24 cellular contexts compared by ENCODE assay signal in genomic region chr11:46051102-46051501, GRCh38.
DNase-seq lines count a peak whose midpoint lies in the region; ATAC-seq and TF ChIP-seq lines count a peak whose summit lies in the region.
"Had no signal": no experiment of that assay in that cellular context is flagged by ENCODE, and none has a peak within 500 bp of the region (broad histone marks: within the 10 kb centered on the region; RNA-seq: fewer than 3 reads in every experiment).

No MANE protein-coding gene starts in this region.

- no peaks in the 10 kb centered on the region for H3K27me3 Mint-ChIP-seq in MCF 10A (ENCODE audit: insufficient read depth, unreplicated experiment)
- no peaks in the 10 kb centered on the region for H3K27me3 Mint-ChIP-seq in stimulated activated naive B cell treated with anti-CD40 and anti-IgM and Interleukin-4, amounts not matched to agents 10 μg/mL and 1 μg/mL and 100 μg/mL, for 72 hours
- H3K27me3 Mint-ChIP-seq: activated CD4-positive, alpha-beta T cell treated with anti-CD3 and anti-CD28 coated beads, Interleukin-2, amount 10 ng/mL, durations not matched to agents 24 days and 14 days; activated naive CD8-positive, alpha-beta T cell; naive thymus-derived CD4-positive, alpha-beta T cell; T-cell had no signal

- no peak overlapping the region for H3K27ac ChIP-seq in breast epithelium
- peak overlapping the region; percentile 18; the same call in 1 of the 2 replicates for H3K27ac ChIP-seq in SJCRH30
- peak overlapping the region; percentile 85 for H3K27ac ChIP-seq in mesenchymal stem cell (ENCODE audit: low read length, poor library complexity, severe bottlenecking)
- peak overlapping the region; percentile 69 for H3K27ac ChIP-seq in smooth muscle cell (ENCODE audit: low read depth)
- no peak overlapping the region for H3K27ac ChIP-seq in foreskin keratinocyte
- H3K27ac ChIP-seq: colonic mucosa had no signal

- H3K36me3 Mint-ChIP-seq in MCF 10A (ENCODE audit: insufficient read depth, unreplicated experiment): peaks cover 17% of the 10 kb centered on the region
- peaks cover 12 to 31% of the 10 kb centered on the region in 2 donors for H3K36me3 Mint-ChIP-seq in stimulated activated naive B cell treated with anti-CD40 and anti-IgM and Interleukin-4, amounts not matched to agents 10 μg/mL and 1 μg/mL and 100 μg/mL, for 72 hours

- H4K8ac ChIP-seq in mesenchymal stem cell (ENCODE audit: low read length): no peak overlapping the region

- no peak overlapping the region for H2BK120ac ChIP-seq in mesenchymal stem cell (ENCODE audit: low read depth, low read length)

- CTCF ChIA-PET in MCF 10A (lab: Yijun Ruan, JAX): interaction anchor here (0.6 to 1.7 kb wide), 2 partner anchors 86 to 339 kb away, joined by 4 to 5 read pairs; no protein-coding TSS in a partner anchor

- 93% methylated on average over 1 of the region's 1 CpG for WGBS in mesenchymal stem cell
- WGBS in smooth muscle cell (ENCODE audit: low lambda C conversion rate): 76% methylated on average over 1 of the region's 1 CpG

- H3K4ac ChIP-seq in mesenchymal stem cell (ENCODE audit: low read depth in 1 of 2, low read length in 2 of 2): no peak overlapping the region

- no peaks in the 10 kb centered on the region for H3K27me3 ChIP-seq in breast epithelium
- H3K27me3 ChIP-seq in SJCRH30: no peaks in the 10 kb centered on the region
- no peaks in the 10 kb centered on the region for H3K27me3 ChIP-seq in mesenchymal stem cell (ENCODE audit: control insufficient read depth in 1 of 2, insufficient read depth in 1 of 2, low read length in 2 of 2)
- no peaks in the 10 kb centered on the region for H3K27me3 ChIP-seq in smooth muscle cell (ENCODE audit: low read depth)
- no peaks in the 10 kb centered on the region for H3K27me3 ChIP-seq in foreskin keratinocyte
- H3K27me3 ChIP-seq: colonic mucosa had no signal

- H3K4me1 Mint-ChIP-seq in MCF 10A (ENCODE audit: insufficient read depth, unreplicated experiment): peaks cover 16% of the 10 kb centered on the region
- H3K4me1 Mint-ChIP-seq in stimulated activated naive B cell treated with anti-CD40 and anti-IgM and Interleukin-4, amounts not matched to agents 10 μg/mL and 1 μg/mL and 100 μg/mL, for 72 hours: peaks cover 12 to 30% of the 10 kb centered on the region in 2 donors

- no peak overlapping the region for H3K9ac ChIP-seq in mesenchymal stem cell (ENCODE audit: low read length)
- no peak overlapping the region for H3K9ac ChIP-seq in smooth muscle cell (ENCODE audit: low read depth)

- TF ChIP-seq POLR2A in breast epithelium (IDR thresholded peaks at IDR 0.05): no peak

- H2AFZ ChIP-seq in mesenchymal stem cell (ENCODE audit: low read depth, low read length) (no peak overlapping the region), smooth muscle cell (ENCODE audit: low read depth) (no peak overlapping the region)

- H3K4me3 ChIP-seq in breast epithelium (no peak overlapping the region), SJCRH30 (no peak overlapping the region), mesenchymal stem cell (ENCODE audit: insufficient read depth in 1 of 2, low read depth in 1 of 2, low read length in 2 of 2) (no peak overlapping the region), smooth muscle cell (no peak overlapping the region)
- H3K4me3 ChIP-seq: colonic mucosa, skin epidermis had no signal

- no peak overlapping the region for H2BK12ac ChIP-seq in mesenchymal stem cell (ENCODE audit: low read length in 2 of 2)

- H3K79me1 ChIP-seq in mesenchymal stem cell (replicated peaks; ENCODE audit: low read length, poor library complexity, severe bottlenecking): peaks cover 21% of the 10 kb centered on the region

- H3K23ac ChIP-seq in mesenchymal stem cell (ENCODE audit: low read length in 2 of 2): no peak overlapping the region

- no peak overlapping the region for H3K14ac ChIP-seq in mesenchymal stem cell (ENCODE audit: low read length in 2 of 2)

- H2BK15ac ChIP-seq in mesenchymal stem cell (ENCODE audit: low read depth, poor library complexity, severe bottlenecking): no peak overlapping the region

- DNase-seq in MCF 10A (ENCODE audit: unreplicated experiment): no peak
- no peak for DNase-seq in breast epithelium (ENCODE audit: low spot score in 2 of 2)
- DNase-seq in SJCRH30: peak in 1 of 2 experiments; percentile 36
- DNase-seq in mesenchymal stem cell: no peak
- no peak for DNase-seq in smooth muscle cell (lab: John Stamatoyannopoulos, UW; ENCODE audit: unreplicated experiment)
- no peak for DNase-seq in stimulated activated naive B cell treated with anti-CD40 and anti-IgM and Interleukin-4, amounts not matched to agents 10 μg/mL and 1 μg/mL and 100 μg/mL, for 72 hours
- no peak for DNase-seq in foreskin keratinocyte
- DNase-seq: activated CD4-positive, alpha-beta T cell treated with anti-CD3 and anti-CD28 coated beads, Interleukin-2, amount 10 ng/mL, durations not matched to agents 24 days and 14 days; activated CD8-positive, alpha-beta memory T cell treated with anti-CD3 and anti-CD28 coated beads for 24 hours; activated T-cell treated with anti-CD3 and anti-CD28 coated beads for 4 hours; colonic mucosa; DND-41; left ventricle myocardium superior; naive thymus-derived CD4-positive, alpha-beta T cell; NCI-H1417 treated with DMSO at 0.1 percent for 48 hours; NCI-H226; NCI-H526 treated with DMSO at 0.1 percent for 48 hours; SHP77; stimulated activated naive CD8-positive, alpha-beta T cell treated with anti-CD3 and anti-CD28 coated beads, Interleukin-15, Interleukin-2, amounts not matched to agents 100 U/mL and 50 U/mL, for 24 hours; T-cell had no signal

- H3K4me1 ChIP-seq in breast epithelium (no peaks in the 10 kb centered on the region), SJCRH30 (peaks cover 28% of the 10 kb centered on the region), mesenchymal stem cell (ENCODE audit: control insufficient read depth, insufficient read depth, low read depth, low read length) (peaks cover 2% of the 10 kb centered on the region), smooth muscle cell (ENCODE audit: low read depth) (peaks cover 46% of the 10 kb centered on the region), foreskin keratinocyte (peaks cover 12% of the 10 kb centered on the region)
- H3K4me1 ChIP-seq: colonic mucosa had no signal

- POLR2A ChIA-PET in MCF 10A (lab: Yijun Ruan, JAX): interaction anchor here (1.0 to 1.4 kb wide), 2 partner anchors 14 to 55 kb away, joined by 3 to 4 read pairs; no protein-coding TSS in a partner anchor

- H3K9me3 Mint-ChIP-seq in MCF 10A (ENCODE audit: unreplicated experiment): no peaks in the 10 kb centered on the region
- no peaks in the 10 kb centered on the region for H3K9me3 Mint-ChIP-seq in stimulated activated naive B cell treated with anti-CD40 and anti-IgM and Interleukin-4, amounts not matched to agents 10 μg/mL and 1 μg/mL and 100 μg/mL, for 72 hours
- H3K9me3 Mint-ChIP-seq: activated CD4-positive, alpha-beta T cell treated with anti-CD3 and anti-CD28 coated beads, Interleukin-2, amount 10 ng/mL, durations not matched to agents 24 days and 14 days had no signal

- H3K4me2 ChIP-seq in mesenchymal stem cell (ENCODE audit: low read length, poor library complexity, severe bottlenecking) (no peak overlapping the region), smooth muscle cell (peak overlapping the region; percentile 78)

- no peak for TF ChIP-seq CTCF in MCF 10A (IDR thresholded peaks at IDR 0.05; ENCODE audit: unreplicated experiment)
- TF ChIP-seq CTCF in breast epithelium (IDR thresholded peaks at IDR 0.05): no peak
- no peak for TF ChIP-seq CTCF in smooth muscle cell (IDR thresholded peaks at IDR 0.05; ENCODE audit: borderline replicate concordance, insufficient read depth, poor library complexity, severe bottlenecking)
- TF ChIP-seq CTCF in foreskin keratinocyte (conservative IDR thresholded peaks at IDR 0.05): no peak

- H4K20me1 ChIP-seq in smooth muscle cell (ENCODE audit: low read depth): peaks cover 73% of the 10 kb centered on the region

- peaks cover 10% of the 10 kb centered on the region for H3K79me2 ChIP-seq in smooth muscle cell (ENCODE audit: low read depth)

- no peak for ATAC-seq in stimulated activated naive B cell treated with anti-CD40 and anti-IgM and Interleukin-4, amounts not matched to agents 10 μg/mL and 1 μg/mL and 100 μg/mL, for 72 hours (replicated peaks)
- ATAC-seq in HG03469 (IDR thresholded peaks at IDR 0.05; ENCODE audit: unreplicated experiment) (no peak), foreskin keratinocyte (no peak)
- ATAC-seq: naive thymus-derived CD4-positive, alpha-beta T cell; Panc1; stimulated activated naive CD8-positive, alpha-beta T cell treated with anti-CD3 and anti-CD28 coated beads, Interleukin-15, Interleukin-2, amounts not matched to agents 100 U/mL and 50 U/mL, for 24 hours; T-cell had no signal

- H3K36me3 ChIP-seq in breast epithelium (no peaks in the 10 kb centered on the region), SJCRH30 (no peaks in the 10 kb centered on the region), mesenchymal stem cell (ENCODE audit: control insufficient read depth in 1 of 2, insufficient read depth in 2 of 2, low read depth in 1 of 2, low read length in 2 of 2) (peaks cover 0 to 14% of the 10 kb centered on the region in 2 experiments), smooth muscle cell (ENCODE audit: low read depth) (no peaks in the 10 kb centered on the region)
- H3K36me3 ChIP-seq: colonic mucosa had no signal

- no peak overlapping the region for H2BK5ac ChIP-seq in mesenchymal stem cell (ENCODE audit: low read depth, low read length, poor library complexity, severe bottlenecking)

- intact Hi-C loops in MCF 10A (cut with micrococcal nuclease): no loop called here
- intact Hi-C loops in breast epithelium (cut with DNase I; ENCODE audit: low total_unique reads): no loop called here

- no peaks in the 10 kb centered on the region for H3K9me3 ChIP-seq in breast epithelium
- H3K9me3 ChIP-seq in SJCRH30 (replicated peaks): no peaks in the 10 kb centered on the region
- no peaks in the 10 kb centered on the region for H3K9me3 ChIP-seq in mesenchymal stem cell (ENCODE audit: control insufficient read depth, low read length)
- no peaks in the 10 kb centered on the region for H3K9me3 ChIP-seq in smooth muscle cell (replicated peaks; ENCODE audit: low read depth)
- H3K9me3 ChIP-seq: colonic mucosa had no signal

- no peak overlapping the region for H3K18ac ChIP-seq in mesenchymal stem cell (ENCODE audit: low read depth in 1 of 2, low read length in 2 of 2)

- no peak overlapping the region for H4K91ac ChIP-seq in mesenchymal stem cell (ENCODE audit: low read length)

- H2AK5ac ChIP-seq in mesenchymal stem cell (ENCODE audit: low read length, severe bottlenecking): peak overlapping the region; percentile 92

- no TSS peak for BruUV-seq in MCF 10A (replicated peaks; lab: Mats Ljungman, UMichigan)

- peak overlapping the region; percentile 14 for H3K27ac Mint-ChIP-seq in MCF 10A (ENCODE audit: low read depth, unreplicated experiment)
- no peak overlapping the region for H3K27ac Mint-ChIP-seq in stimulated activated naive B cell treated with anti-CD40 and anti-IgM and Interleukin-4, amounts not matched to agents 10 μg/mL and 1 μg/mL and 100 μg/mL, for 72 hours
- H3K27ac Mint-ChIP-seq: activated CD4-positive, alpha-beta T cell treated with anti-CD3 and anti-CD28 coated beads, Interleukin-2, amount 10 ng/mL, durations not matched to agents 24 days and 14 days; activated naive CD8-positive, alpha-beta T cell; T-cell had no signal

- peaks cover 8% of the 10 kb centered on the region for H3F3A ChIP-seq in smooth muscle cell (ENCODE audit: low read depth)

- H3K4me3 Mint-ChIP-seq in MCF 10A (ENCODE audit: unreplicated experiment): no peak overlapping the region
- H3K4me3 Mint-ChIP-seq in stimulated activated naive B cell treated with anti-CD40 and anti-IgM and Interleukin-4, amounts not matched to agents 10 μg/mL and 1 μg/mL and 100 μg/mL, for 72 hours: no peak overlapping the region
- H3K4me3 Mint-ChIP-seq: activated CD4-positive, alpha-beta T cell treated with anti-CD3 and anti-CD28 coated beads, Interleukin-2, amount 10 ng/mL, durations not matched to agents 24 days and 14 days; activated naive CD8-positive, alpha-beta T cell; naive thymus-derived CD4-positive, alpha-beta T cell; T-cell had no signal

Comparison
In these comparisons a context has a peak if more than half of its experiments do, and no peak if none do; other contexts are left out.
1. H3K27ac ChIP-seq: peak in SJCRH30 (single experiment), mesenchymal stem cell (single experiment) and smooth muscle cell (single experiment); none in breast epithelium (0 of 2) and foreskin keratinocyte (single experiment).